ENCODE assay signal across 8 cellular contexts in the genomic region with DNA sequence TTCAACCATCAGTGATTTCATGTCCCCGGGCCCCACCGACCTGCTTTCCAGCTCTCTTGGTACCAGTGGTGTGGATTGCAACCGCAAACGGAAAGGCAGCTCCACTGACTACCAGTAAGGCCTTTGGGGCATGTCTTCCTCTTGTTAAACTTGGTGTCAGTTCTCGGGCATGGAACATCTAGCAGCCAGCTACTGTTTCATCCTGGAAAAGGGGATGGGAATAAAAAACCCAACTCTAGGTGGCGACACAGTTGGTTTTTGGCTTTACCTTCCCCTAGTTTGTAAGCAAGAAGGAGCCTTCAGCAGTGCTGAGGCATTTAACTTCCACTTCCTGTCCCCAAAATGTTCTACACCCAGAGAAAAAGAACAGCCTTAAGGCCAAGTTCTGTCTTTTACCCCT.
A peak's percentile ranks its signal among the peaks of the same experiment; 100 is the strongest.
DNase-seq lines count a peak whose midpoint lies in the region; ATAC-seq and TF ChIP-seq lines count a peak whose summit lies in the region.

No MANE protein-coding gene starts in this region.

- no peak for DNase-seq in BE2C
- no peak for DNase-seq in HCT116 (ENCODE audit: low read depth, low spot score)
- peak; percentile 57 for DNase-seq in iPS-NIHi11 (ENCODE audit: low spot score)
- no peak for DNase-seq in occipital lobe (lab: John Stamatoyannopoulos, UW)
- DNase-seq in activated effector memory CD4-positive, alpha-beta T cell treated with anti-CD3 and anti-CD28 coated beads, Interleukin-2, amount 50 U/mL, for 16 hours, result no peak

- intact Hi-C loops in HCT116 (cut with micrococcal nuclease), result loop anchor here (10.0 kb wide), 1 partner anchor 890 kb away; no protein-coding TSS in a partner anchor

- no peaks in the 10 kb centered on the region for H4K20me1 ChIP-seq in HCT116 (ENCODE audit: insufficient read depth)

- H3K4me1 ChIP-seq in BE2C (no peaks in the 10 kb centered on the region), HCT116 (ENCODE audit: control insufficient read depth in 1 of 2, insufficient read depth in 2 of 2, low read length in 2 of 2) (peaks cover 0 to 7% of the 10 kb centered on the region in 2 experiments; a peak in 1 of 4 replicates)

- POLR2A ChIA-PET in HCT116 (lab: Charles Lee), result no interaction called here

- TF ChIP-seq CTCF in BE2C (IDR thresholded peaks at IDR 0.05; ENCODE audit: low read depth, low read length), result peak; percentile 37
- peak; percentile 33 to 58 (median 57); a peak in 5 of 6 replicates for TF ChIP-seq CTCF in HCT116 (IDR thresholded peaks at IDR 0.05 in 2 of 3, conservative IDR thresholded peaks at IDR 0.05 in 1 of 3; ENCODE audit: borderline replicate concordance in 1 of 3, insufficient read depth in 1 of 3, low read depth in 2 of 3, low read length in 2 of 3)

- TF ChIP-seq POLR2A in HCT116 (IDR thresholded peaks at IDR 0.05; ENCODE audit: borderline replicate concordance, extremely low read depth, insufficient read depth, insufficient read length), result no peak

- H3K36me3 ChIP-seq in BE2C (no peaks in the 10 kb centered on the region), HCT116 (ENCODE audit: control insufficient read depth in 1 of 2, insufficient read depth in 2 of 2, low read length in 2 of 2) (no peaks in the 10 kb centered on the region)

- H3K27me3 ChIP-seq in BE2C (no peaks in the 10 kb centered on the region), HCT116 (ENCODE audit: insufficient read depth, low read length) (no peaks in the 10 kb centered on the region)

- no peaks in the 10 kb centered on the region for H3K9me3 ChIP-seq in BE2C
- no peaks in the 10 kb centered on the region for H3K9me3 ChIP-seq in HCT116 (ENCODE audit: control insufficient read depth in 1 of 2, insufficient read depth in 1 of 2, low read depth in 1 of 2, low read length in 2 of 2)

- H3K9ac ChIP-seq in HCT116 (ENCODE audit: low read length), result no peak overlapping the region

- TF ChIP-seq RAD21 in HCT116 (IDR thresholded peaks at IDR 0.05; ENCODE audit: low read depth), result peak; percentile 59

- H3K4me2 ChIP-seq in HCT116 (ENCODE audit: low read length), result no peak overlapping the region

- H2AFZ ChIP-seq in HCT116 (ENCODE audit: low read depth, low read length, poor library complexity, severe bottlenecking), result no peak overlapping the region

- H3K27ac ChIP-seq in HCT116 (ENCODE audit: low read depth, low read length), result no peak overlapping the region

- RAD21 ChIA-PET in HCT116 (lab: Charles Lee; ENCODE audit: low non-redundant PET in 1 of 2, low total read pairs in 2 of 2, uncharacterized antibody in 2 of 2, unreplicated experiment in 2 of 2), result no interaction called here

- CTCF ChIA-PET in HCT116 (lab: Charles Lee), result interaction anchor here (0.7 to 1.6 kb wide), 11 partner anchors 9 to 144 kb away, joined by 3 to 7 read pairs (median 5); no protein-coding TSS in a partner anchor

- peak; percentile 87 for ATAC-seq in HCT116
- ATAC-seq in SK-N-SH treated with all-trans-retinoic acid at 6 μM for 48 hours, result peak; percentile 52; the same call in 2 of the 3 replicates
- no peak for ATAC-seq in GM19351 (IDR thresholded peaks at IDR 0.05; ENCODE audit: unreplicated experiment)
- no peak for ATAC-seq in HG03039 (IDR thresholded peaks at IDR 0.05; ENCODE audit: unreplicated experiment)

- no peaks in the 10 kb centered on the region for H3K9me2 ChIP-seq in HCT116 (ENCODE audit: insufficient read depth)

- H3K79me2 ChIP-seq in HCT116 (ENCODE audit: insufficient read depth, low read length), result no peaks in the 10 kb centered on the region

- no TSS peak for BruUV-seq in HCT116 (replicated peaks; lab: Mats Ljungman, UMichigan)

- H3K4me3 ChIP-seq in BE2C (ENCODE audit: low read depth, low read length), result no peak overlapping the region
- H3K4me3 ChIP-seq in HCT116 (replicated peaks in 1 of 2; ENCODE audit: low read depth in 1 of 2, low read length in 2 of 2), result no peak overlapping the region

TF ChIP-seq in HCT116, 20 proteins besides CTCF, POLR2A, EP300 and RAD21:
- TF ChIP-seq REST (IDR thresholded peaks at IDR 0.05; ENCODE audit: low read depth) (no peak), SP1 (IDR thresholded peaks at IDR 0.05; ENCODE audit: low read depth) (no peak), EZH2phosphoT487 (IDR thresholded peaks at IDR 0.05; ENCODE audit: borderline replicate concordance) (no peak), CBX3 (IDR thresholded peaks at IDR 0.05; ENCODE audit: low read depth) (no peak)

TF ChIP-seq in SK-N-SH treated with all-trans-retinoic acid at 6 μM for 48 hours, 23 proteins besides CTCF, POLR2A, EP300 and RAD21:
- TF ChIP-seq GLIS3 (CRISPR knock-in tag; IDR thresholded peaks at IDR 0.05) (no peak), RARB (CRISPR knock-in tag; IDR thresholded peaks at IDR 0.05) (no peak), ZFP30 (CRISPR knock-in tag; IDR thresholded peaks at IDR 0.05) (no peak), PPARA (CRISPR knock-in tag; IDR thresholded peaks at IDR 0.05; ENCODE audit: borderline replicate concordance) (no peak), ZFP3 (CRISPR knock-in tag; IDR thresholded peaks at IDR 0.05) (no peak), CSDC2 (CRISPR knock-in tag; IDR thresholded peaks at IDR 0.05) (no peak), CREB5 (CRISPR knock-in tag; IDR thresholded peaks at IDR 0.05; ENCODE audit: low read depth) (no peak)
- TF ChIP-seq, protein P1, sequence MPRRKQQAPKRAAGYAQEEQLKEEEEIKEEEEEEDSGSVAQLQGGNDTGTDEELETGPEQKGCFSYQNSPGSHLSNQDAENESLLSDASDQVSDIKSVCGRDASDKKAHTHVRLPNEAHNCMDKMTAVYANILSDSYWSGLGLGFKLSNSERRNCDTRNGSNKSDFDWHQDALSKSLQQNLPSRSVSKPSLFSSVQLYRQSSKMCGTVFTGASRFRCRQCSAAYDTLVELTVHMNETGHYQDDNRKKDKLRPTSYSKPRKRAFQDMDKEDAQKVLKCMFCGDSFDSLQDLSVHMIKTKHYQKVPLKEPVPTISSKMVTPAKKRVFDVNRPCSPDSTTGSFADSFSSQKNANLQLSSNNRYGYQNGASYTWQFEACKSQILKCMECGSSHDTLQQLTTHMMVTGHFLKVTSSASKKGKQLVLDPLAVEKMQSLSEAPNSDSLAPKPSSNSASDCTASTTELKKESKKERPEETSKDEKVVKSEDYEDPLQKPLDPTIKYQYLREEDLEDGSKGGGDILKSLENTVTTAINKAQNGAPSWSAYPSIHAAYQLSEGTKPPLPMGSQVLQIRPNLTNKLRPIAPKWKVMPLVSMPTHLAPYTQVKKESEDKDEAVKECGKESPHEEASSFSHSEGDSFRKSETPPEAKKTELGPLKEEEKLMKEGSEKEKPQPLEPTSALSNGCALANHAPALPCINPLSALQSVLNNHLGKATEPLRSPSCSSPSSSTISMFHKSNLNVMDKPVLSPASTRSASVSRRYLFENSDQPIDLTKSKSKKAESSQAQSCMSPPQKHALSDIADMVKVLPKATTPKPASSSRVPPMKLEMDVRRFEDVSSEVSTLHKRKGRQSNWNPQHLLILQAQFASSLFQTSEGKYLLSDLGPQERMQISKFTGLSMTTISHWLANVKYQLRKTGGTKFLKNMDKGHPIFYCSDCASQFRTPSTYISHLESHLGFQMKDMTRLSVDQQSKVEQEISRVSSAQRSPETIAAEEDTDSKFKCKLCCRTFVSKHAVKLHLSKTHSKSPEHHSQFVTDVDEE (CRISPR knock-in tag; IDR thresholded peaks at IDR 0.05), result no peak
- TF ChIP-seq, protein P2, sequence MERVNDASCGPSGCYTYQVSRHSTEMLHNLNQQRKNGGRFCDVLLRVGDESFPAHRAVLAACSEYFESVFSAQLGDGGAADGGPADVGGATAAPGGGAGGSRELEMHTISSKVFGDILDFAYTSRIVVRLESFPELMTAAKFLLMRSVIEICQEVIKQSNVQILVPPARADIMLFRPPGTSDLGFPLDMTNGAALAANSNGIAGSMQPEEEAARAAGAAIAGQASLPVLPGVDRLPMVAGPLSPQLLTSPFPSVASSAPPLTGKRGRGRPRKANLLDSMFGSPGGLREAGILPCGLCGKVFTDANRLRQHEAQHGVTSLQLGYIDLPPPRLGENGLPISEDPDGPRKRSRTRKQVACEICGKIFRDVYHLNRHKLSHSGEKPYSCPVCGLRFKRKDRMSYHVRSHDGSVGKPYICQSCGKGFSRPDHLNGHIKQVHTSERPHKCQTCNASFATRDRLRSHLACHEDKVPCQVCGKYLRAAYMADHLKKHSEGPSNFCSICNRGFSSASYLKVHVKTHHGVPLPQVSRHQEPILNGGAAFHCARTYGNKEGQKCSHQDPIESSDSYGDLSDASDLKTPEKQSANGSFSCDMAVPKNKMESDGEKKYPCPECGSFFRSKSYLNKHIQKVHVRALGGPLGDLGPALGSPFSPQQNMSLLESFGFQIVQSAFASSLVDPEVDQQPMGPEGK (CRISPR knock-in tag; IDR thresholded peaks at IDR 0.05; ENCODE audit: borderline replicate concordance), result no peak

Comparison
In these comparisons a context has a peak if more than half of its experiments do, and no peak if none do; other contexts are left out.
1. ATAC-seq: peak in HCT116 (single experiment) and SK-N-SH treated with all-trans-retinoic acid at 6 μM for 48 hours (single experiment); none in GM19351 (single experiment) and HG03039 (single experiment).